In genomic region chr9:76458903-76459690, GRCh38 we compare ENCODE assay signal across 8 cellular contexts. TPM values are rescaled to one million over a fixed set of nuclear protein-coding genes. Genes with fewer than 3 reads are reported as not detected.
DNase-seq lines count a peak whose midpoint lies in the region; ATAC-seq and TF ChIP-seq lines count a peak whose summit lies in the region.

Gene GCNT1, plus strand, starts transcription at chr9:76459182. Its CDS starts 43,200 bp downstream, at chr9:76502382.

- peak within 1 kb of the TSS; percentile 94 for H3K4me3 Mint-ChIP-seq in GM23338

- H3K27me3 ChIP-seq in GM23338 (ENCODE audit: insufficient read depth) (peaks cover 13% of the 10 kb centered on the region), RWPE2 (ENCODE audit: insufficient read depth, poor library complexity, severe bottlenecking) (no peaks in the 10 kb centered on the region), neural cell (ENCODE audit: insufficient read depth, low read depth, low read length) (peaks cover 14% of the 10 kb centered on the region), stomach (no peaks in the 10 kb centered on the region)

- intact Hi-C loops in stomach (cut with DNase I; ENCODE audit: low total_unique reads): no loop called here

- no peak within 1 kb of the TSS for H3K27ac Mint-ChIP-seq in GM23338

- no peaks in the 10 kb centered on the region for H3F3A ChIP-seq in GM23338 (replicated peaks; ENCODE audit: low read depth)
- H3F3A ChIP-seq in neural cell (ENCODE audit: insufficient read depth, low read length, poor library complexity, severe bottlenecking): peaks cover 2% of the 10 kb centered on the region

- no peaks in the 10 kb centered on the region for H3K36me3 ChIP-seq in GM23338 (ENCODE audit: insufficient read depth)
- H3K36me3 ChIP-seq in RWPE2 (ENCODE audit: low read depth): no peaks in the 10 kb centered on the region
- H3K36me3 ChIP-seq in neural cell (ENCODE audit: insufficient read depth, low read length): no peaks in the 10 kb centered on the region
- H3K36me3 ChIP-seq in stomach: no peaks in the 10 kb centered on the region

- DNase-seq in ELR (ENCODE audit: low read depth) (peak; percentile 90), GM23338 (ENCODE audit: low spot score) (peak; percentile 95), Kasumi-1 (lab: John Stamatoyannopoulos, UW) (peak; percentile 67 to 81), RWPE2 (ENCODE audit: low spot score) (peak; percentile 89), fibroblast of the aortic adventitia (ENCODE audit: low read depth) (peak; percentile 67), stomach (peak; percentile 96)
- DNase-seq in activated T-helper 9 cell treated with anti-CD3 and anti-CD28 coated beads, Interleukin-2, amount 50 U/mL, for 16 hours (ENCODE audit: low read depth): peak; percentile 84

- H3K9ac ChIP-seq in neural cell (ENCODE audit: low read length): peak within 1 kb of the TSS; percentile 40

- peaks cover 9% of the 10 kb centered on the region for H3K4me1 ChIP-seq in GM23338 (ENCODE audit: insufficient read depth)
- peaks cover 3% of the 10 kb centered on the region for H3K4me1 ChIP-seq in RWPE2 (ENCODE audit: insufficient read depth, poor library complexity, severe bottlenecking)
- H3K4me1 ChIP-seq in stomach: peaks cover 16 to 62% (median 52%) of the 10 kb centered on the region in 4 donors

- peaks cover 13% of the 10 kb centered on the region for H3K27me3 Mint-ChIP-seq in GM23338 (ENCODE audit: insufficient read depth, low read depth, poor library complexity)

- peak; percentile 43 to 80 for TF ChIP-seq CTCF in GM23338 (conservative IDR thresholded peaks at IDR 0.05; ENCODE audit: low read depth in 2 of 2)
- peak; percentile 78 for TF ChIP-seq CTCF in RWPE2 (IDR thresholded peaks at IDR 0.05; ENCODE audit: poor library complexity, severe bottlenecking)
- peak; percentile 32 for TF ChIP-seq CTCF in fibroblast of the aortic adventitia (IDR thresholded peaks at IDR 0.05; ENCODE audit: insufficient read depth, low read length)
- TF ChIP-seq CTCF in neural cell (IDR thresholded peaks at IDR 0.05; ENCODE audit: poor library complexity, severe bottlenecking): peak; percentile 43
- TF ChIP-seq CTCF in stomach (IDR thresholded peaks at IDR 0.05): peak in 4 of 7 experiments; percentile 13 to 49 (median 42)

- no peaks in the 10 kb centered on the region for H3K9me2 ChIP-seq in GM23338 (ENCODE audit: insufficient read depth)
- no peaks in the 10 kb centered on the region for H3K9me2 ChIP-seq in neural cell (ENCODE audit: insufficient read depth, low read length)

- peaks cover 4% of the 10 kb centered on the region; the same call in 1 of the 3 replicates for H3K36me3 Mint-ChIP-seq in GM23338 (ENCODE audit: low read depth)

- ATAC-seq in GM23338 (peak; percentile 92), RWPE2 (ENCODE audit: low read depth) (peak; percentile 87)

- peak within 1 kb of the TSS; percentile 93 for H2AFZ ChIP-seq in GM23338
- no peak within 1 kb of the TSS for H2AFZ ChIP-seq in neural cell (ENCODE audit: low read depth, low read length)

- TF ChIP-seq RAD21 in neural cell (conservative IDR thresholded peaks at IDR 0.05): peak; percentile 37

- H3K79me2 ChIP-seq in GM23338 (replicated peaks; ENCODE audit: insufficient read depth) (peaks cover 7% of the 10 kb centered on the region; the same call in 1 of the 2 replicates), neural cell (replicated peaks; ENCODE audit: insufficient read depth, low read length) (no peaks in the 10 kb centered on the region)

- H3K4me3 ChIP-seq in GM23338: peak within 1 kb of the TSS; percentile 85
- peak within 1 kb of the TSS; percentile 63 for H3K4me3 ChIP-seq in RWPE2 (ENCODE audit: severe bottlenecking)
- H3K4me3 ChIP-seq in fibroblast of the aortic adventitia (ENCODE audit: low read depth, low read length): peak within 1 kb of the TSS; percentile 91
- H3K4me3 ChIP-seq in neural cell (ENCODE audit: low read length): peak within 1 kb of the TSS; percentile 82
- H3K4me3 ChIP-seq in stomach: peak within 1 kb of the TSS; percentile 69 to 79 (median 75)

- H3K9me3 ChIP-seq in RWPE2 (ENCODE audit: severe bottlenecking): no peaks in the 10 kb centered on the region
- no peaks in the 10 kb centered on the region for H3K9me3 ChIP-seq in neural cell (ENCODE audit: low read length)
- H3K9me3 ChIP-seq in stomach: no peaks in the 10 kb centered on the region

- H3K9me3 Mint-ChIP-seq in GM23338: no peaks in the 10 kb centered on the region

- no peak within 1 kb of the TSS for H3K27ac ChIP-seq in GM23338 (ENCODE audit: low read depth)
- H3K27ac ChIP-seq in RWPE2 (ENCODE audit: poor library complexity, severe bottlenecking): peak within 1 kb of the TSS; percentile 50
- H3K27ac ChIP-seq in neural cell (ENCODE audit: low read length): no peak within 1 kb of the TSS
- peak within 1 kb of the TSS; percentile 82 to 90 (median 85) for H3K27ac ChIP-seq in stomach

- H3K4me2 ChIP-seq in GM23338 (peak within 1 kb of the TSS; percentile 86), neural cell (ENCODE audit: low read length) (peak within 1 kb of the TSS; percentile 74)

- 0 to 2% (median 1%) methylated on average over 20 to 65 of the region's 65 CpGs for WGBS in stomach, 5 donors

- H4K20me1 ChIP-seq in GM23338 (replicated peaks; ENCODE audit: insufficient read depth) (no peaks in the 10 kb centered on the region), neural cell (ENCODE audit: insufficient read depth) (no peaks in the 10 kb centered on the region)

- peak in 1 of 4 donors; percentile 58 for TF ChIP-seq POLR2A in stomach (IDR thresholded peaks at IDR 0.05)

- TF ChIP-seq EP300 in neural cell (conservative IDR thresholded peaks at IDR 0.05; ENCODE audit: poor library complexity, severe bottlenecking) (no peak), stomach (IDR thresholded peaks at IDR 0.05) (no peak)

- H3K4me1 Mint-ChIP-seq in GM23338: peaks cover 18% of the 10 kb centered on the region

TF ChIP-seq in GM23338, 12 proteins besides CTCF, POLR2A, EP300 and RAD21:
- TF ChIP-seq CREB1 (CRISPR knock-in tag; IDR thresholded peaks at IDR 0.05; ENCODE audit: low read depth): peak; percentile 82
- TF ChIP-seq POLR2AphosphoS5 (IDR thresholded peaks at IDR 0.05; ENCODE audit: low read depth): peak; percentile 82
- no peak for TF ChIP-seq NANOG (IDR thresholded peaks at IDR 0.05; ENCODE audit: borderline replicate concordance)
- no peak for TF ChIP-seq ETS1 (IDR thresholded peaks at IDR 0.05)

TF ChIP-seq in neural cell, 6 proteins besides CTCF, POLR2A, EP300 and RAD21:
- TF ChIP-seq EZH2 (IDR thresholded peaks at IDR 0.05; ENCODE audit: borderline replicate concordance, insufficient read depth, low read length, poor library complexity, severe bottlenecking) (no peak), SMC3 (conservative IDR thresholded peaks at IDR 0.05; ENCODE audit: poor library complexity) (peak; percentile 31)

RNA-seq across cellular contexts. Expression of gene GCNT1, which starts in this region (rescaled TPM):
- 5.5 and 11.4 TPM in 2 replicates for total RNA-seq in GM23338 (2014; rRNA removed; shearing (Covaris generic))
- polyA plus RNA-seq in GM23338 (2016; fragmentation: Nextera tagmentation; extraction: Ambion mirVana): 3.1 and 4.2 TPM in 2 replicates
- 18.0 and 46.9 TPM in 2 replicates for total RNA-seq in fibroblast of the aortic adventitia (ENCODE audit: low replicate concordance)
- 0.22 and 1.7 TPM in 2 replicates for polyA plus RNA-seq in neural cell
- polyA minus RNA-seq in neural cell: 0.81 and 0.97 TPM in 2 replicates
- total RNA-seq in stomach: 100 to 1,000 TPM in 2 of 5 donors, 10 to 100 TPM in 2, 1 to 10 TPM in 1; 7.0 to 136 (median 18.7) TPM
- 10 to 100 TPM in 1 of 3 donors, 1 to 10 TPM in 2; 3.1 to 10.1 (median 5.4) TPM for polyA plus RNA-seq in stomach

Comparison
In these comparisons a context has a peak if more than half of its experiments do, and no peak if none do; other contexts are left out.
1. H3K27ac ChIP-seq: peak in RWPE2 (single experiment) and stomach (5 of 5); none in GM23338 (single experiment) and neural cell (single experiment).
2. Peak in every context shown above with its lines, with median percentiles within 50 percentile points of each other: DNase-seq, H3K4me3 ChIP-seq and CTCF ChIP-seq.